13 cellular contexts compared by ENCODE assay signal in genomic region chr9:124420991-124421543, GRCh38. TPM values are rescaled to one million over a fixed set of nuclear protein-coding genes. Genes with fewer than 3 reads are reported as not detected.
DNase-seq lines count a peak whose midpoint lies in the region; ATAC-seq and TF ChIP-seq lines count a peak whose summit lies in the region.
"Had no signal": no experiment of that assay in that cellular context is flagged by ENCODE, and none has a peak within 500 bp of the region (broad histone marks: within the 10 kb centered on the region; RNA-seq: fewer than 3 reads in every experiment).

No MANE protein-coding gene starts in this region.

- TF ChIP-seq POLR2A in upper lobe of left lung (IDR thresholded peaks at IDR 0.05), result no peak

- in situ Hi-C loops in GM23248 (cut with MboI), result loop anchor here (5.0 to 25.0 kb wide), 2 partner anchors 116 to 291 kb away; no protein-coding TSS in a partner anchor

- no peaks in the 10 kb centered on the region for H3K9me2 ChIP-seq in GM23248 (ENCODE audit: insufficient read depth)

- no peak overlapping the region for H3K4me3 Mint-ChIP-seq in activated T-helper 17 cell treated with anti-CD3 and anti-CD28 coated beads, Interleukin-2, amount 50 U/mL, for 72 hours
- H3K4me3 Mint-ChIP-seq: activated T-cell treated with anti-CD3 and anti-CD28 coated beads, Interleukin-2, amount 50 U/mL, for 24 hours; CD4-positive, alpha-beta T cell; nephron had no signal

- no peaks in the 10 kb centered on the region for H3K4me1 ChIP-seq in GM23248 (ENCODE audit: insufficient read depth)
- no peaks in the 10 kb centered on the region for H3K4me1 ChIP-seq in upper lobe of left lung
- H3K4me1 ChIP-seq: HAP-1 had no signal

- H3K9me3 Mint-ChIP-seq in activated T-helper 17 cell treated with anti-CD3 and anti-CD28 coated beads, Interleukin-2, amount 50 U/mL, for 72 hours, result no peaks in the 10 kb centered on the region
- H3K9me3 Mint-ChIP-seq: activated T-cell treated with anti-CD3 and anti-CD28 coated beads, Interleukin-2, amount 50 U/mL, for 24 hours; CD4-positive, alpha-beta T cell; nephron had no signal

- no peaks in the 10 kb centered on the region for H3K9me3 ChIP-seq in GM23248 (ENCODE audit: low read depth)
- no peaks in the 10 kb centered on the region for H3K9me3 ChIP-seq in upper lobe of left lung
- H3K9me3 ChIP-seq: HAP-1 had no signal

- H2AFZ ChIP-seq in GM23248, result no peak overlapping the region

- no peak overlapping the region for H3K4me2 ChIP-seq in GM23248 (ENCODE audit: unreplicated experiment)

- DNase-seq in GM23248 (peak; percentile 23), NCI-H1694 treated with DMSO at 0.1 percent for 48 hours (lab: John Stamatoyannopoulos, UW) (peak; percentile 11), SHP77 (lab: John Stamatoyannopoulos, UW) (peak; percentile 50 to 51), middle frontal gyrus (ENCODE audit: extremely low spot score, low spot score) (peak; percentile 34), upper lobe of left lung (no peak)
- DNase-seq: activated T-cell treated with anti-CD3 and anti-CD28 coated beads, Interleukin-2, amount 50 U/mL, for 24 hours; CD4-positive, alpha-beta T cell had no signal

- H3K27ac Mint-ChIP-seq in activated T-helper 17 cell treated with anti-CD3 and anti-CD28 coated beads, Interleukin-2, amount 50 U/mL, for 72 hours, result no peak overlapping the region
- H3K27ac Mint-ChIP-seq: activated T-cell treated with anti-CD3 and anti-CD28 coated beads, Interleukin-2, amount 50 U/mL, for 24 hours; CD4-positive, alpha-beta T cell; nephron had no signal

- 88 to 92% methylated on average over 7 of the region's 7 CpGs for WGBS in GM23248 (ENCODE audit: low coverage in 1 of 2, low lambda C conversion rate in 2 of 2, missing lambda C conversion rate in 2 of 2), 2 experiments
- 75 to 80% methylated on average over 4 to 7 of the region's 7 CpGs for WGBS in upper lobe of left lung, 2 donors

- H3K27ac ChIP-seq in GM23248, result no peak overlapping the region
- no peak overlapping the region for H3K27ac ChIP-seq in upper lobe of left lung
- H3K27ac ChIP-seq: VCaP had no signal

- H3K79me2 ChIP-seq in GM23248 (ENCODE audit: insufficient read depth), result no peaks in the 10 kb centered on the region

- H3K4me1 Mint-ChIP-seq in activated T-helper 17 cell treated with anti-CD3 and anti-CD28 coated beads, Interleukin-2, amount 50 U/mL, for 72 hours, result peaks cover 6% of the 10 kb centered on the region

- H3K36me3 Mint-ChIP-seq in activated T-helper 17 cell treated with anti-CD3 and anti-CD28 coated beads, Interleukin-2, amount 50 U/mL, for 72 hours (ENCODE audit: low read depth), result no peaks in the 10 kb centered on the region

- no peaks in the 10 kb centered on the region for H3F3A ChIP-seq in GM23248 (ENCODE audit: insufficient read depth)

- no peak overlapping the region for H3K9ac ChIP-seq in GM23248

- no peaks in the 10 kb centered on the region for H3K27me3 ChIP-seq in GM23248 (replicated peaks; ENCODE audit: insufficient read depth)
- no peaks in the 10 kb centered on the region for H3K27me3 ChIP-seq in upper lobe of left lung

- no peak for TF ChIP-seq CTCF in upper lobe of left lung (IDR thresholded peaks at IDR 0.05)

- no peaks in the 10 kb centered on the region for H3K36me3 ChIP-seq in GM23248 (ENCODE audit: low read depth)
- no peaks in the 10 kb centered on the region for H3K36me3 ChIP-seq in upper lobe of left lung
- H3K36me3 ChIP-seq: HAP-1 had no signal

- no peaks in the 10 kb centered on the region for H4K20me1 ChIP-seq in GM23248 (ENCODE audit: insufficient read depth)

- no peak for ATAC-seq in GM18502 (IDR thresholded peaks at IDR 0.05; ENCODE audit: poor library complexity, unreplicated experiment)
- no peak for ATAC-seq in HG02623 (IDR thresholded peaks at IDR 0.05; ENCODE audit: unreplicated experiment)
- no peak for ATAC-seq in upper lobe of left lung (ENCODE audit: low FRiP score in 2 of 2)
- ATAC-seq in activated T-helper 17 cell treated with anti-CD3 and anti-CD28 coated beads, Interleukin-2, amount 50 U/mL, for 72 hours (replicated peaks), result no peak

- peaks cover 10% of the 10 kb centered on the region for H3K27me3 Mint-ChIP-seq in activated T-helper 17 cell treated with anti-CD3 and anti-CD28 coated beads, Interleukin-2, amount 50 U/mL, for 72 hours
- H3K27me3 Mint-ChIP-seq: activated T-cell treated with anti-CD3 and anti-CD28 coated beads, Interleukin-2, amount 50 U/mL, for 24 hours had no signal

- TF ChIP-seq EP300 in upper lobe of left lung (IDR thresholded peaks at IDR 0.05), result no peak

- H3K4me3 ChIP-seq in GM23248 (no peak overlapping the region), upper lobe of left lung (no peak overlapping the region)
- H3K4me3 ChIP-seq: HAP-1 had no signal

RNA-seq across cellular contexts. Expression of gene PSMB7, which starts 5.8 kb away (rescaled TPM):
- 182 and 202 TPM in 2 replicates for total RNA-seq in GM23248 (2014; rRNA removed; shearing (Covaris generic))
- 245 and 249 TPM in 2 replicates for polyA plus RNA-seq in GM23248 (2016; fragmentation: Nextera tagmentation; extraction: Ambion mirVana)
- total RNA-seq in upper lobe of left lung, result 100 to 1,000 TPM in 2 of 6 donors, 10 to 100 TPM in 4; 17.8 to 112 (median 87.1) TPM
- total RNA-seq in activated T-helper 17 cell treated with anti-CD3 and anti-CD28 coated beads, Interleukin-2, amount 50 U/mL, for 72 hours, result 100 to 1,000 TPM; 105 to 175 TPM

RNA-seq across cellular contexts. Expression of gene ADGRD2, which starts 29.2 kb away (rescaled TPM):
- total RNA-seq in GM23248 (2014; rRNA removed; shearing (Covaris generic)), result not detected in 2 replicates
- not detected in 2 replicates for polyA plus RNA-seq in GM23248 (2016; fragmentation: Nextera tagmentation; extraction: Ambion mirVana)
- not detected for total RNA-seq in upper lobe of left lung
- total RNA-seq in activated T-helper 17 cell treated with anti-CD3 and anti-CD28 coated beads, Interleukin-2, amount 50 U/mL, for 72 hours, result not detected
- total RNA-seq: CD4-positive, alpha-beta T cell had no signal

Comparison
In these comparisons a context has a peak if more than half of its experiments do, and no peak if none do; other contexts are left out.
1. DNase-seq: peak in GM23248 (single experiment), NCI-H1694 treated with DMSO at 0.1 percent for 48 hours (single experiment), SHP77 (2 of 2) and middle frontal gyrus (single experiment); none in upper lobe of left lung (0 of 2).